In genomic region chr12:7068994-7069346, GRCh38 we compare ENCODE assay signal across 26 cellular contexts. TPM values are rescaled to one million over a fixed set of nuclear protein-coding genes. Genes with fewer than 3 reads are reported as not detected.
DNase-seq lines count a peak whose midpoint lies in the region; ATAC-seq, FAIRE-seq and TF ChIP-seq lines count a peak whose summit lies in the region.
"Had no signal": no experiment of that assay in that cellular context is flagged by ENCODE, and none has a peak within 500 bp of the region (broad histone marks: within the 10 kb centered on the region; RNA-seq: fewer than 3 reads in every experiment).

No MANE protein-coding gene starts in this region.

- H3K9me3 ChIP-seq in K562 (replicated peaks; ENCODE audit: control insufficient read depth, insufficient read depth, low read depth, low read length) (no peaks in the 10 kb centered on the region), psoas muscle (no peaks in the 10 kb centered on the region)
- H3K9me3 ChIP-seq: BE2C, esophagus muscularis mucosa, gastroesophageal sphincter, stomach, upper lobe of left lung had no signal

- ATAC-seq in K562 (peak; percentile 63), psoas muscle (peak in 3 of 4 donors; percentile 21 to 36 (median 23))
- no peak for ATAC-seq in activated T-cell treated with anti-CD3 and anti-CD28 coated beads, Interleukin-2, amount 50 U/mL, for 4 hours
- ATAC-seq: gastroesophageal sphincter, T-cell had no signal

- CTCF ChIA-PET in K562 (lab: Yijun Ruan, JAX; ENCODE audit: low intra/inter-chr PET ratio): no interaction called here

- H3K79me2 ChIP-seq in K562 (ENCODE audit: control insufficient read depth, insufficient read depth, low read length): no peaks in the 10 kb centered on the region

- WGBS in K562 (ENCODE audit: insufficient coverage, low coverage, missing lambda C conversion rate): 0% methylated on average over 2 of the region's 2 CpGs
- 26 to 44% (median 34%) methylated on average over 2 of the region's 2 CpGs for WGBS in psoas muscle, 3 donors

- no peak overlapping the region; the same call in 1 of the 2 replicates for H3K4me2 ChIP-seq in K562 (ENCODE audit: insufficient read depth, low read length)

- no TSS peak for BruUV-seq in K562 (replicated peaks; lab: Mats Ljungman, UMichigan)

- DNase-seq in D341Med (ENCODE audit: low spot score) (peak; percentile 22), K562 (ENCODE audit: extremely low read depth in 1 of 4, low spot score in 3 of 4) (peak in 3 of 4 experiments; percentile 20 to 41 (median 27)), iris pigment epithelial cell (ENCODE audit: low read depth) (peak; percentile 21), psoas muscle (no peak), SKM-1 treated with dmso at 0.1 percent for 144 hours (lab: John Stamatoyannopoulos, UW; ENCODE audit: unreplicated experiment) (no peak), DMS79 (lab: John Stamatoyannopoulos, UW) (no peak), cerebellar nuclear complex (lab: John Stamatoyannopoulos, UW) (no peak)
- DNase-seq in activated T-cell treated with anti-CD3 and anti-CD28 coated beads, Interleukin-2, amount 50 U/mL, for 4 hours: no peak
- DNase-seq: activated CD4-positive, alpha-beta T cell treated with anti-CD3 and anti-CD28 coated beads for 48 hours; activated naive CD8-positive, alpha-beta T cell treated with anti-CD3 and anti-CD28 coated beads for 36 hours; BE2C; COR-L47; effector memory CD4-positive, alpha-beta T cell; GOT3; NCI-H2081 treated with DMSO at 0.1 percent for 48 hours; NCI-H446; stomach; T-cell had no signal

- H3K4me1 Mint-ChIP-seq in activated T-cell treated with anti-CD3 and anti-CD28 coated beads, Interleukin-2, amount 50 U/mL, for 4 hours (ENCODE audit: low read depth): no peaks in the 10 kb centered on the region
- H3K4me1 Mint-ChIP-seq: activated naive CD8-positive, alpha-beta T cell treated with anti-CD3 and anti-CD28 coated beads for 36 hours; T-cell had no signal

- no peak for TF ChIP-seq POLR2A in K562 (conservative IDR thresholded peaks at IDR 0.05)

- H3K9me3 Mint-ChIP-seq in activated T-cell treated with anti-CD3 and anti-CD28 coated beads, Interleukin-2, amount 50 U/mL, for 4 hours: no peaks in the 10 kb centered on the region
- H3K9me3 Mint-ChIP-seq: activated naive CD8-positive, alpha-beta T cell treated with anti-CD3 and anti-CD28 coated beads for 36 hours; activated T-helper 2 cell treated with anti-CD3 and anti-CD28 coated beads, Interferon-gamma antibody, Interleukin-2, Interleukin-4, amounts not matched to agents 10 μg/mL and 5 μg/mL and 100 μg/mL, durations not matched to agents 14 hours and 24 hours and 36 hours; T-cell had no signal

- POLR2A ChIA-PET in K562 (lab: Yijun Ruan, JAX): interaction anchor here (0.8 to 1.4 kb wide), 5 partner anchors 11 to 143 kb away, joined by 3 to 5 read pairs (median 4); partner anchors contain the start of gene LPCAT3

- no peak overlapping the region for H3K9ac ChIP-seq in K562 (ENCODE audit: insufficient read depth in 1 of 2, low read depth in 2 of 2, low read length in 2 of 2)

- no peak for TF ChIP-seq EP300 in K562 (IDR thresholded peaks at IDR 0.05; ENCODE audit: low read length)

- H4K20me1 ChIP-seq in K562 (replicated peaks; ENCODE audit: control insufficient read depth, insufficient read depth, low read length): no peaks in the 10 kb centered on the region

- peaks cover 14% of the 10 kb centered on the region for H3K27me3 Mint-ChIP-seq in activated T-cell treated with anti-CD3 and anti-CD28 coated beads, Interleukin-2, amount 50 U/mL, for 4 hours (ENCODE audit: low read depth)

- in situ Hi-C loops in K562 (cut with MboI): no loop called here

- H3K9me1 ChIP-seq in K562 (ENCODE audit: control insufficient read depth, insufficient read depth, low read length): no peaks in the 10 kb centered on the region

- intact Hi-C loops in K562 (cut with micrococcal nuclease): no loop called here
- intact Hi-C loops in psoas muscle (cut with DNase I): no loop called here

- no peaks in the 10 kb centered on the region for H3K36me3 Mint-ChIP-seq in activated T-cell treated with anti-CD3 and anti-CD28 coated beads, Interleukin-2, amount 50 U/mL, for 4 hours (ENCODE audit: insufficient read depth)
- H3K36me3 Mint-ChIP-seq: activated naive CD8-positive, alpha-beta T cell treated with anti-CD3 and anti-CD28 coated beads for 36 hours; T-cell had no signal

- FAIRE-seq in K562 (lab: Jason Lieb, UNC): no peak
- FAIRE-seq: colon had no signal

- TF ChIP-seq CTCF in K562 (IDR thresholded peaks at IDR 0.05 in 2 of 3, conservative IDR thresholded peaks at IDR 0.05 in 1 of 3; ENCODE audit: insufficient read depth in 2 of 3, low read depth in 1 of 3, low read length in 3 of 3) (no peak), psoas muscle (IDR thresholded peaks at IDR 0.05) (no peak)

- no peak overlapping the region for H3K4me3 Mint-ChIP-seq in activated T-cell treated with anti-CD3 and anti-CD28 coated beads, Interleukin-2, amount 50 U/mL, for 4 hours
- H3K4me3 Mint-ChIP-seq: activated naive CD8-positive, alpha-beta T cell treated with anti-CD3 and anti-CD28 coated beads for 36 hours; T-cell had no signal

- no peak for TF ChIP-seq RAD21 in K562 (CRISPR knock-in tag; conservative IDR thresholded peaks at IDR 0.05 in 1 of 2, IDR thresholded peaks at IDR 0.05 in 1 of 2)

- 0 out of 3 replicates have a peak overlapping the region, but pooled peaks have one; percentile 35 for H3K27ac ChIP-seq in K562 (ENCODE audit: extremely low read depth, low read depth, low read length)
- H3K27ac ChIP-seq in psoas muscle: peak overlapping the region; percentile 84
- H3K27ac ChIP-seq: esophagus muscularis mucosa, gastroesophageal sphincter had no signal

- H3K4me1 ChIP-seq in K562 (replicated peaks in 1 of 2; ENCODE audit: control insufficient read depth in 2 of 2, insufficient read depth in 2 of 2, low read length in 2 of 2) (peaks cover 5 to 14% of the 10 kb centered on the region in 2 experiments; a peak in 3 of 5 replicates), psoas muscle (peaks cover 31% of the 10 kb centered on the region)
- H3K4me1 ChIP-seq: BE2C, upper lobe of left lung had no signal

- H2AFZ ChIP-seq in K562 (ENCODE audit: low read depth, low read length): no peak overlapping the region

- no peaks in the 10 kb centered on the region; a peak in 1 of 5 replicates for H3K27me3 ChIP-seq in K562 (ENCODE audit: control insufficient read depth in 2 of 2, insufficient read depth in 2 of 2, low read length in 2 of 2)
- no peaks in the 10 kb centered on the region for H3K27me3 ChIP-seq in psoas muscle (ENCODE audit: insufficient read depth in 3 of 3, low read length in 2 of 3)
- H3K27me3 ChIP-seq: esophagus muscularis mucosa, gastroesophageal sphincter, stomach, upper lobe of left lung had no signal

- H3K4me3 ChIP-seq in K562 (no peak overlapping the region), psoas muscle (no peak overlapping the region)
- H3K4me3 ChIP-seq: esophagus muscularis mucosa, gastroesophageal sphincter, stomach, upper lobe of left lung had no signal

- H3K36me3 ChIP-seq in K562 (ENCODE audit: control insufficient read depth, insufficient read depth, low read length) (no peaks in the 10 kb centered on the region), psoas muscle (ENCODE audit: insufficient read depth in 1 of 2, low read depth in 1 of 2) (peaks cover 0 to 56% of the 10 kb centered on the region in 2 donors)
- H3K36me3 ChIP-seq: BE2C had no signal

RNA-seq across cellular contexts. Expression of gene C1S, which starts 8.5 kb away (rescaled TPM):
- total RNA-seq in K562 (2011; cell fraction: chromatin; rRNA removed; ENCODE audit: low replicate concordance): 3.2 and 4.9 TPM in 2 replicates
- total RNA-seq in K562 (2011; cell fraction: nucleolus; rRNA removed): 1.8 and 2.7 TPM in 2 replicates
- total RNA-seq in K562 (2011; cell fraction: nucleoplasm; rRNA removed): 1.8 and 2.6 TPM in 2 replicates
- total RNA-seq in K562 (2014; rRNA removed) (0.04 and 0.27 TPM in 2 replicates), K562 (2014; rRNA removed; fragmentation: Illumina TruSeq; extraction: Trizol) (0.29 and 0.35 TPM in 2 replicates), K562 (2015; rRNA removed; fragmentation: Illumina TruSeq; extraction: Trizol) (0.08 and 0.25 TPM in 2 replicates), K562 (2021) (0.84 and 1.2 TPM in 2 replicates), psoas muscle (10 to 100 TPM; 49.0 to 98.5 (median 75.6) TPM)
- polyA plus RNA-seq in K562 (2011; rRNA removed) (0.39 and 0.95 TPM in 2 replicates), K562 (2014; fragmentation: Illumina TruSeq; extraction: Trizol) (0.45 and 0.46 TPM in 2 replicates), K562 (2014; fragmentation: Nextera tagmentation; extraction: Ambion mirVana) (under 1 TPM; 0.08 to 0.11 TPM), K562 (2014; rRNA removed) (0.12 and 0.26 TPM in 2 replicates), psoas muscle (10 to 100 TPM; 35.9 to 44.4 (median 38.2) TPM)
- polyA plus RNA-seq in K562 (2011; cell fraction: cytosol; rRNA removed): 0.09 and 0.18 TPM in 2 replicates
- polyA plus RNA-seq in K562 (2011; cell fraction: nucleus; rRNA removed): 2.1 and 3.7 TPM in 2 replicates
- 0.26 and 0.48 TPM in 2 replicates for polyA plus RNA-seq in K562 (2012)
- polyA minus RNA-seq in K562 (2011; rRNA and poly(A)+ RNA removed): 0.28 and 0.87 TPM in 2 replicates
- polyA minus RNA-seq in K562 (2011; cell fraction: cytosol; rRNA and poly(A)+ RNA removed): not detected in 2 replicates
- polyA minus RNA-seq in K562 (2011; cell fraction: nucleus; rRNA and poly(A)+ RNA removed): 1.2 and 1.8 TPM in 2 replicates
- 1 to 10 TPM; 1.6 to 1.7 (median 1.6) TPM for total RNA-seq in activated T-cell treated with anti-CD3 and anti-CD28 coated beads, Interleukin-2, amount 50 U/mL, for 4 hours

RNA-seq across cellular contexts. Expression of gene C1R, which starts 23.3 kb away (rescaled TPM):
- 1.5 and 1.9 TPM in 2 replicates for total RNA-seq in K562 (2011; cell fraction: chromatin; rRNA removed; ENCODE audit: low replicate concordance)
- 0.50 and 0.66 TPM in 2 replicates for total RNA-seq in K562 (2011; cell fraction: nucleolus; rRNA removed)
- 0.37 and 1.8 TPM in 2 replicates for total RNA-seq in K562 (2011; cell fraction: nucleoplasm; rRNA removed)
- total RNA-seq in K562 (2014; rRNA removed) (0.16 and 1.0 TPM in 2 replicates), K562 (2014; rRNA removed; fragmentation: Illumina TruSeq; extraction: Trizol) (0.13 and 0.33 TPM in 2 replicates), K562 (2015; rRNA removed; fragmentation: Illumina TruSeq; extraction: Trizol) (0.14 and 0.19 TPM in 2 replicates), K562 (2021) (0.96 and 1.0 TPM in 2 replicates), psoas muscle (10 to 100 TPM; 63.2 to 70.9 (median 68.1) TPM)
- polyA plus RNA-seq in K562 (2011; rRNA removed) (0.33 and 0.81 TPM in 2 replicates), K562 (2014; fragmentation: Illumina TruSeq; extraction: Trizol) (0.33 and 0.36 TPM in 2 replicates), K562 (2014; fragmentation: Nextera tagmentation; extraction: Ambion mirVana) (under 1 TPM in 1 of 2 experiments, not detected in 1; 0.07 TPM), K562 (2014; rRNA removed) (0.11 and 0.53 TPM in 2 replicates), psoas muscle (10 to 100 TPM; 32.4 to 58.4 (median 44.5) TPM)
- 0.42 and 0.77 TPM in 2 replicates for polyA plus RNA-seq in K562 (2011; cell fraction: cytosol; rRNA removed)
- polyA plus RNA-seq in K562 (2011; cell fraction: nucleus; rRNA removed): 1.4 and 2.8 TPM in 2 replicates
- polyA plus RNA-seq in K562 (2012): 0.20 and 0.98 TPM in 2 replicates
- 0.28 and 0.99 TPM in 2 replicates for polyA minus RNA-seq in K562 (2011; rRNA and poly(A)+ RNA removed)
- 1.5 TPM in 1 of 2 replicates, not detected in the other for polyA minus RNA-seq in K562 (2011; cell fraction: cytosol; rRNA and poly(A)+ RNA removed)
- 0.40 and 0.67 TPM in 2 replicates for polyA minus RNA-seq in K562 (2011; cell fraction: nucleus; rRNA and poly(A)+ RNA removed)
- total RNA-seq in activated T-cell treated with anti-CD3 and anti-CD28 coated beads, Interleukin-2, amount 50 U/mL, for 4 hours: 1 to 10 TPM in 2 of 3 donors, under 1 TPM in 1; 0.98 to 2.3 (median 1.7) TPM

RNA-seq across cellular contexts. Expression of gene C1RL, which starts 40.0 kb away (rescaled TPM):
- total RNA-seq in K562 (2011; cell fraction: chromatin; rRNA removed; ENCODE audit: low replicate concordance): 21.5 and 28.9 TPM in 2 replicates
- total RNA-seq in K562 (2011; cell fraction: nucleolus; rRNA removed): 28.0 and 30.3 TPM in 2 replicates
- total RNA-seq in K562 (2011; cell fraction: nucleoplasm; rRNA removed): 31.4 and 33.9 TPM in 2 replicates
- 9.5 and 13.6 TPM in 2 replicates for total RNA-seq in K562 (2014; rRNA removed)
- 3.6 and 5.4 TPM in 2 replicates for total RNA-seq in K562 (2014; rRNA removed; fragmentation: Illumina TruSeq; extraction: Trizol)
- total RNA-seq in K562 (2015; rRNA removed; fragmentation: Illumina TruSeq; extraction: Trizol): 7.6 and 8.0 TPM in 2 replicates
- 6.9 and 9.1 TPM in 2 replicates for total RNA-seq in K562 (2021)
- polyA plus RNA-seq in K562 (2011; rRNA removed): 6.3 and 6.8 TPM in 2 replicates
- 7.0 and 15.3 TPM in 2 replicates for polyA plus RNA-seq in K562 (2011; cell fraction: cytosol; rRNA removed)
- 15.2 and 31.3 TPM in 2 replicates for polyA plus RNA-seq in K562 (2011; cell fraction: nucleus; rRNA removed)
- 5.0 and 22.5 TPM in 2 replicates for polyA plus RNA-seq in K562 (2012)
- 7.3 and 8.8 TPM in 2 replicates for polyA plus RNA-seq in K562 (2014; fragmentation: Illumina TruSeq; extraction: Trizol)
- 1 to 10 TPM; 1.4 to 1.9 TPM for polyA plus RNA-seq in K562 (2014; fragmentation: Nextera tagmentation; extraction: Ambion mirVana)
- polyA plus RNA-seq in K562 (2014; rRNA removed): 10.7 and 13.7 TPM in 2 replicates
- 4.2 and 6.3 TPM in 2 replicates for polyA minus RNA-seq in K562 (2011; rRNA and poly(A)+ RNA removed)
- polyA minus RNA-seq in K562 (2011; cell fraction: cytosol; rRNA and poly(A)+ RNA removed): 6.9 and 12.2 TPM in 2 replicates
- 13.3 and 14.9 TPM in 2 replicates for polyA minus RNA-seq in K562 (2011; cell fraction: nucleus; rRNA and poly(A)+ RNA removed)
- 10 to 100 TPM; 14.6 to 17.0 (median 15.5) TPM for total RNA-seq in psoas muscle
- 1 to 10 TPM; 2.7 to 6.2 (median 5.1) TPM for polyA plus RNA-seq in psoas muscle
- total RNA-seq in activated T-cell treated with anti-CD3 and anti-CD28 coated beads, Interleukin-2, amount 50 U/mL, for 4 hours: 1 to 10 TPM; 3.7 to 7.0 (median 6.0) TPM

RNA-seq across cellular contexts. Expression of gene LPCAT3, which starts 50.7 kb away (rescaled TPM):
- total RNA-seq in K562 (2011; cell fraction: chromatin; rRNA removed; ENCODE audit: low replicate concordance): 98.6 and 135 TPM in 2 replicates
- 109 and 111 TPM in 2 replicates for total RNA-seq in K562 (2011; cell fraction: nucleolus; rRNA removed)
- 113 and 115 TPM in 2 replicates for total RNA-seq in K562 (2011; cell fraction: nucleoplasm; rRNA removed)
- 14.3 and 17.4 TPM in 2 replicates for total RNA-seq in K562 (2014; rRNA removed)
- 22.2 and 22.4 TPM in 2 replicates for total RNA-seq in K562 (2014; rRNA removed; fragmentation: Illumina TruSeq; extraction: Trizol)
- 23.0 and 25.3 TPM in 2 replicates for total RNA-seq in K562 (2015; rRNA removed; fragmentation: Illumina TruSeq; extraction: Trizol)
- 31.1 and 32.5 TPM in 2 replicates for total RNA-seq in K562 (2021)
- 47.0 and 52.5 TPM in 2 replicates for polyA plus RNA-seq in K562 (2011; rRNA removed)
- polyA plus RNA-seq in K562 (2011; cell fraction: cytosol; rRNA removed): 49.0 and 53.0 TPM in 2 replicates
- polyA plus RNA-seq in K562 (2011; cell fraction: nucleus; rRNA removed): 54.2 and 55.4 TPM in 2 replicates
- polyA plus RNA-seq in K562 (2012): 22.1 and 29.4 TPM in 2 replicates
- polyA plus RNA-seq in K562 (2014; fragmentation: Illumina TruSeq; extraction: Trizol): 40.3 and 44.3 TPM in 2 replicates
- polyA plus RNA-seq in K562 (2014; fragmentation: Nextera tagmentation; extraction: Ambion mirVana): 1 to 10 TPM; 4.9 to 5.6 TPM
- 27.4 and 34.7 TPM in 2 replicates for polyA plus RNA-seq in K562 (2014; rRNA removed)
- polyA minus RNA-seq in K562 (2011; rRNA and poly(A)+ RNA removed): 41.0 and 52.4 TPM in 2 replicates
- polyA minus RNA-seq in K562 (2011; cell fraction: cytosol; rRNA and poly(A)+ RNA removed): 21.6 and 22.0 TPM in 2 replicates
- polyA minus RNA-seq in K562 (2011; cell fraction: nucleus; rRNA and poly(A)+ RNA removed): 19.3 and 28.1 TPM in 2 replicates
- 10 to 100 TPM; 24.0 to 56.5 (median 41.6) TPM for total RNA-seq in psoas muscle
- polyA plus RNA-seq in psoas muscle: 10 to 100 TPM; 13.9 to 26.2 (median 17.4) TPM
- 10 to 100 TPM; 24.4 to 27.6 (median 25.0) TPM for total RNA-seq in activated T-cell treated with anti-CD3 and anti-CD28 coated beads, Interleukin-2, amount 50 U/mL, for 4 hours

RNA-seq across cellular contexts. Expression of gene RBP5, which starts 59.7 kb away (rescaled TPM):
- total RNA-seq in K562 (2011; cell fraction: chromatin; rRNA removed; ENCODE audit: low replicate concordance): 9.0 and 19.8 TPM in 2 replicates
- total RNA-seq in K562 (2011; cell fraction: nucleolus; rRNA removed): 11.1 and 12.5 TPM in 2 replicates
- 7.3 and 12.5 TPM in 2 replicates for total RNA-seq in K562 (2011; cell fraction: nucleoplasm; rRNA removed)
- 8.6 and 10.6 TPM in 2 replicates for total RNA-seq in K562 (2014; rRNA removed)
- 8.1 and 11.4 TPM in 2 replicates for total RNA-seq in K562 (2014; rRNA removed; fragmentation: Illumina TruSeq; extraction: Trizol)
- total RNA-seq in K562 (2015; rRNA removed; fragmentation: Illumina TruSeq; extraction: Trizol): 10.5 and 10.9 TPM in 2 replicates
- total RNA-seq in K562 (2021): 11.1 and 15.7 TPM in 2 replicates
- polyA plus RNA-seq in K562 (2011; rRNA removed): 9.1 and 12.0 TPM in 2 replicates
- polyA plus RNA-seq in K562 (2011; cell fraction: cytosol; rRNA removed): 12.2 and 14.5 TPM in 2 replicates
- polyA plus RNA-seq in K562 (2011; cell fraction: nucleus; rRNA removed): 19.6 and 20.2 TPM in 2 replicates
- polyA plus RNA-seq in K562 (2012): 10.1 and 19.0 TPM in 2 replicates
- polyA plus RNA-seq in K562 (2014; fragmentation: Illumina TruSeq; extraction: Trizol): 18.7 and 22.1 TPM in 2 replicates
- polyA plus RNA-seq in K562 (2014; fragmentation: Nextera tagmentation; extraction: Ambion mirVana): 10 to 100 TPM; 12.1 to 22.5 TPM
- polyA plus RNA-seq in K562 (2014; rRNA removed): 12.2 and 12.5 TPM in 2 replicates
- polyA minus RNA-seq in K562 (2011; rRNA and poly(A)+ RNA removed): 22.9 and 30.5 TPM in 2 replicates
- polyA minus RNA-seq in K562 (2011; cell fraction: cytosol; rRNA and poly(A)+ RNA removed): 6.6 and 10.7 TPM in 2 replicates
- polyA minus RNA-seq in K562 (2011; cell fraction: nucleus; rRNA and poly(A)+ RNA removed): 3.0 and 11.4 TPM in 2 replicates
- total RNA-seq in psoas muscle: under 1 TPM in 2 of 4 donors, not detected in 2; 0.48 to 0.61 TPM
- 1 to 10 TPM in 2 of 3 donors, under 1 TPM in 1; 0.18 to 1.4 (median 1.2) TPM for polyA plus RNA-seq in psoas muscle
- total RNA-seq in activated T-cell treated with anti-CD3 and anti-CD28 coated beads, Interleukin-2, amount 50 U/mL, for 4 hours: not detected
- total RNA-seq: A673; activated naive CD8-positive, alpha-beta T cell treated with anti-CD3 and anti-CD28 coated beads for 36 hours; activated T-helper 2 cell treated with anti-CD3 and anti-CD28 coated beads, Interferon-gamma antibody, Interleukin-2, Interleukin-4, amounts not matched to agents 10 μg/mL and 5 μg/mL and 100 μg/mL, durations not matched to agents 14 hours and 24 hours and 36 hours; kidney epithelial cell; M059J; stomach had no signal

Comparison
In these comparisons a context has a peak if more than half of its experiments do, and no peak if none do; other contexts are left out.
1. DNase-seq: peak in D341Med (single experiment), K562 (3 of 4) and iris pigment epithelial cell (single experiment); none in psoas muscle (0 of 2), SKM-1 treated with dmso at 0.1 percent for 144 hours (single experiment), activated T-cell treated with anti-CD3 and anti-CD28 coated beads, Interleukin-2, amount 50 U/mL, for 4 hours (single experiment), DMS79 (single experiment) and cerebellar nuclear complex (0 of 2).
2. ATAC-seq: peak in K562 (single experiment) and psoas muscle (3 of 4); none in activated T-cell treated with anti-CD3 and anti-CD28 coated beads, Interleukin-2, amount 50 U/mL, for 4 hours (0 of 2).
3. RNA of gene C1S, which starts 8.5 kb away (total RNA-seq): 49.0 to 98.5 TPM in psoas muscle; 1.6 to 1.7 TPM in activated T-cell treated with anti-CD3 and anti-CD28 coated beads, Interleukin-2, amount 50 U/mL, for 4 hours and 0.04 to 4.9 TPM in K562; every median in the first group is over 4 times any median in the second.
4. RNA of gene C1R, which starts 23.3 kb away (total RNA-seq): 63.2 to 70.9 TPM in psoas muscle; 0.98 to 2.3 TPM in activated T-cell treated with anti-CD3 and anti-CD28 coated beads, Interleukin-2, amount 50 U/mL, for 4 hours and 0.13 to 1.9 TPM in K562; every median in the first group is over 10 times any median in the second.